Comparison of ENCODE assay signal across 8 cellular contexts in the genomic region with DNA sequence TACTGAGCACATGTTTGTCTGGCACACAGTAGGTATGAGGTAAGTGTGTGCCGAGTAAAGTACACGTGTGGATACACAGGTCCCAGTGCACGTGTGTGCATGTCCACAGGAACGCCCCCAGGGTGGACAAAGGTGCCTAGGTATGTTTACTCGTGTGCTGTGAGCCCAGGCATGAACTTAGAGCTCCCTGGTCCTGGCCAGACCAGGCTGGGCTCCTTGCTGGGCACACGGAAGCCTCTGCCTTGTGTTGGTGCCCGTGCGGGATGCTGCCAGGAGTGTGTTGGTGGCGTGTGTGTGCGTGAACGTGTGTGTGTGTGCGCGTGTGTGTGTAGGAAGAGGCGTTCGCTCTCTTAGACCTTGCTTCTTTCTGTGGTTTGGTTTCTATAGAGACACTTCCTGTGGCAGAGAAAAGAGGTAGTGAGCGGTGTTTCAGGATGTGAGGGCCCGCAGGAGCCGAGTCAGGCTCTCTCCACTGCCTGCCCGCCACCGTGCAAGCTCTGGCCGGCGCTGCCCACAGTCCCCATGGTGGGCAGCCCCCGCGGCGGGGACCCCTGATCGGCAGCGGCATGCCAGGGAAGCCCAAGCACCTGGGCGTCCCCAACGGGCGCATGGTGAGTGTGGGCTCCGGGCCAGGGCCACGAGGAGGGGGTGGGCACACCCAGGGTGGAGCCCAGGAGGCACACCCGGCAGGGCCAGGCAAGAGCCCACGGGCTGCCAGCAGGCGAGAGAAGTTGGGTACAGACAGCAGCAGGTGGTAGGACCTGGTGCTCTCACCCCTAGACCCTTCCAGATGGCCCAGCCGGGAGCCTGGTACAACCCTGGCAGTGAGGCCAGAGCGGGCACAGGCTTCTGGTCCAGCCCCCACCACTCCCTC. TPM values are rescaled to one million over a fixed set of nuclear protein-coding genes. Genes with fewer than 3 reads are reported as not detected.
DNase-seq lines count a peak whose midpoint lies in the region; ATAC-seq and TF ChIP-seq lines count a peak whose summit lies in the region.

A gene with protein sequence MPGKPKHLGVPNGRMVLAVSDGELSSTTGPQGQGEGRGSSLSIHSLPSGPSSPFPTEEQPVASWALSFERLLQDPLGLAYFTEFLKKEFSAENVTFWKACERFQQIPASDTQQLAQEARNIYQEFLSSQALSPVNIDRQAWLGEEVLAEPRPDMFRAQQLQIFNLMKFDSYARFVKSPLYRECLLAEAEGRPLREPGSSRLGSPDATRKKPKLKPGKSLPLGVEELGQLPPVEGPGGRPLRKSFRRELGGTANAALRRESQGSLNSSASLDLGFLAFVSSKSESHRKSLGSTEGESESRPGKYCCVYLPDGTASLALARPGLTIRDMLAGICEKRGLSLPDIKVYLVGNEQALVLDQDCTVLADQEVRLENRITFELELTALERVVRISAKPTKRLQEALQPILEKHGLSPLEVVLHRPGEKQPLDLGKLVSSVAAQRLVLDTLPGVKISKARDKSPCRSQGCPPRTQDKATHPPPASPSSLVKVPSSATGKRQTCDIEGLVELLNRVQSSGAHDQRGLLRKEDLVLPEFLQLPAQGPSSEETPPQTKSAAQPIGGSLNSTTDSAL (plus strand): TSS at position 466 of the 874 bp plus-strand sequence. CDS start 101 bp downstream, at position 567.

- peak; percentile 51 for DNase-seq in DMS153 (lab: John Stamatoyannopoulos, UW)
- no peak for DNase-seq in SK-MEL-5 (ENCODE audit: low read depth, low spot score)
- DNase-seq in activated naive CD4-positive, alpha-beta T cell (lab: John Stamatoyannopoulos, UW) = peak in 3 of 4 experiments; percentile 18 to 60 (median 34)
- DNase-seq in left ventricle myocardium inferior = peak; percentile 29
- peak in 3 of 4 experiments; percentile 33 to 44 (median 42) for DNase-seq in stimulated activated CD4-positive, alpha-beta T cell treated with anti-CD3 and anti-CD28 coated beads, Interleukin-1b, Interleukin-23, amount 100 ng/mL, for 24 hours (ENCODE audit: low read depth in 4 of 4, low spot score in 1 of 4)
- DNase-seq in mesenteric fat pad (ENCODE audit: low spot score) = no peak

- H3K27ac ChIP-seq in left ventricle myocardium inferior (replicated peaks) = no peak within 1 kb of the TSS

- peak within 1 kb of the TSS; percentile 45 for H3K4me3 ChIP-seq in left ventricle myocardium inferior

- H3K27me3 ChIP-seq in left ventricle myocardium inferior (ENCODE audit: low read depth) = peaks cover 11% of the 10 kb centered on the region

- in situ Hi-C loops in SK-MEL-5 (cut with HindIII; ENCODE audit: low pct_unique_long_range_greater_than_20kb, low sequenced_read_pairs) = no loop called here

- peaks cover 27% of the 10 kb centered on the region for H3K4me1 ChIP-seq in left ventricle myocardium inferior

- H3K9me3 ChIP-seq in left ventricle myocardium inferior (replicated peaks) = no peaks in the 10 kb centered on the region

- intact Hi-C loops in left ventricle myocardium inferior (cut with micrococcal nuclease) = no loop called here

- TF ChIP-seq CTCF in left ventricle myocardium inferior (IDR thresholded peaks at IDR 0.05; ENCODE audit: borderline replicate concordance) = no peak

- H3K36me3 ChIP-seq in left ventricle myocardium inferior = no peaks in the 10 kb centered on the region

- ATAC-seq in GM19467 (IDR thresholded peaks at IDR 0.05; ENCODE audit: unreplicated experiment) = peak; percentile 78
- ATAC-seq in HG03565 (IDR thresholded peaks at IDR 0.05; ENCODE audit: unreplicated experiment) = peak; percentile 85

RNA-seq across cellular contexts. Expression of the gene that starts here (rescaled TPM):
- 12.3 and 15.7 TPM in 2 replicates for total RNA-seq in SK-MEL-5 (2014; rRNA removed; shearing (Covaris generic))
- 25.4 and 33.3 TPM in 2 replicates for polyA plus RNA-seq in SK-MEL-5 (2015; cell fraction: cytosol; rRNA removed)
- 15.8 and 17.9 TPM in 2 replicates for polyA plus RNA-seq in SK-MEL-5 (2015; cell fraction: nucleus; rRNA removed)
- total RNA-seq in left ventricle myocardium inferior = 4.6 TPM
- 8.2 TPM for total RNA-seq in mesenteric fat pad

Comparison
In these comparisons a context has a peak if more than half of its experiments do, and no peak if none do; other contexts are left out.
1. DNase-seq: peak in DMS153 (single experiment), activated naive CD4-positive, alpha-beta T cell (3 of 4), left ventricle myocardium inferior (single experiment) and stimulated activated CD4-positive, alpha-beta T cell treated with anti-CD3 and anti-CD28 coated beads, Interleukin-1b, Interleukin-23, amount 100 ng/mL, for 24 hours (3 of 4); none in SK-MEL-5 (single experiment) and mesenteric fat pad (single experiment).